8 cellular contexts compared by ENCODE assay signal in the genomic region with DNA sequence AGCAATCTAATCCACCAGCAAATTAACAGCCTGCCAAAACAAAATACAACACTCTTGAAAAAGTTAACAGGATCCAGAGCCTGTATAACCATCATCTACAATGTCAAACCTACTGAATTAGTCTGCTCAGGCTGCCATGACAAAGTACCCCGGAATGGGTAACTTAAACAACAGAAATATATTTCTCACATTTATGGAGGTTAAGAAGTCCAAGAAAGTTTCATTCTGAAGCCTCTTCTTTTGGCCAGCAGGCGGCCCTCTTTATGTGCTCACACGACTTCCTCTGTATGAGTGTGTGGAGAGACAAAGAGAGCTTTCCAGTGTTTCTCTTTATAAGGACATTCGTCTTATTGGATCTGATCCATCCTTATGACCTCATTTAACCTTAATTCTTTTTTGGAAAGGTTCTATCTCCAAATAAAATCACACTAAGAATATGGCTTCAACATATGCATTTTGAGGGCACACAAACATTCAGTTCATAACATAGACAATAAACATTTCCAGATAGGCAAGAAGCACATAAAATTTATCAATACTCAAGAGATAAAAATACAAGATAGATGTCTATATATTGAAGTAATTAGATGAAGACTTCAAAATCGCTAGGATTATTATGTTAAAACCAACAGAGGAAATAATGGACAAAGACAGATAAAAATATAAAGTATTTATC. TPM values are rescaled to one million over a fixed set of nuclear protein-coding genes. Genes with fewer than 3 reads are reported as not detected.
DNase-seq lines count a peak whose midpoint lies in the region; ATAC-seq and TF ChIP-seq lines count a peak whose summit lies in the region.

No MANE protein-coding gene starts in this region.

- H3K9ac ChIP-seq in HCT116 (ENCODE audit: low read length) (no peak overlapping the region), endodermal cell (ENCODE audit: extremely low read depth, low read length, poor library complexity, severe bottlenecking) (no peak overlapping the region)

- peaks cover 1% of the 10 kb centered on the region for H3K9me3 Mint-ChIP-seq in endodermal cell
- no peaks in the 10 kb centered on the region for H3K9me3 Mint-ChIP-seq in effector memory CD8-positive, alpha-beta T cell

- peaks cover 26% of the 10 kb centered on the region; the same call in 1 of the 2 replicates for H3K27me3 ChIP-seq in HCT116 (ENCODE audit: insufficient read depth, low read length)
- H3K27me3 ChIP-seq in PC-9 (ENCODE audit: insufficient read depth, low read depth) = no peaks in the 10 kb centered on the region
- peaks cover 8% of the 10 kb centered on the region for H3K27me3 ChIP-seq in endodermal cell (ENCODE audit: control insufficient read depth, insufficient read depth, low read length, poor library complexity, severe bottlenecking)

- peaks cover 20% of the 10 kb centered on the region for H3K27me3 Mint-ChIP-seq in endodermal cell (ENCODE audit: insufficient read depth)
- H3K27me3 Mint-ChIP-seq in effector memory CD8-positive, alpha-beta T cell = peaks cover 41 to 48% of the 10 kb centered on the region in 2 donors

- H3K27ac Mint-ChIP-seq in endodermal cell = no peak overlapping the region
- no peak overlapping the region for H3K27ac Mint-ChIP-seq in effector memory CD8-positive, alpha-beta T cell

- H3K36me3 Mint-ChIP-seq in endodermal cell (ENCODE audit: low read depth) = no peaks in the 10 kb centered on the region
- H3K36me3 Mint-ChIP-seq in effector memory CD8-positive, alpha-beta T cell (ENCODE audit: insufficient read depth) = no peaks in the 10 kb centered on the region

- TF ChIP-seq RAD21 in HCT116 (IDR thresholded peaks at IDR 0.05; ENCODE audit: low read depth) = peak; percentile 49

- H3F3A ChIP-seq in PC-9 (ENCODE audit: insufficient read depth, low read depth) = no peaks in the 10 kb centered on the region

- BruUV-seq in HCT116 (replicated peaks; lab: Mats Ljungman, UMichigan) (no TSS peak), PC-9 (replicated peaks; lab: Mats Ljungman, UMichigan) (no TSS peak)

- WGBS in endodermal cell (ENCODE audit: insufficient coverage in 1 of 2, insufficient read length in 1 of 2), 2 experiments = 10 to 27% methylated on average over 2 to 4 of the region's 5 CpGs

- no peak overlapping the region for H3K4me3 Mint-ChIP-seq in endodermal cell
- H3K4me3 Mint-ChIP-seq in effector memory CD8-positive, alpha-beta T cell = no peak overlapping the region

- H3K4me1 ChIP-seq in HCT116 (ENCODE audit: control insufficient read depth in 1 of 2, insufficient read depth in 2 of 2, low read length in 2 of 2) = no peaks in the 10 kb centered on the region
- no peaks in the 10 kb centered on the region for H3K4me1 ChIP-seq in PC-9 (replicated peaks; ENCODE audit: insufficient read depth)
- H3K4me1 ChIP-seq in endodermal cell (ENCODE audit: control insufficient read depth, insufficient read depth, low read length) = no peaks in the 10 kb centered on the region

- H3K9me2 ChIP-seq in HCT116 (ENCODE audit: insufficient read depth) (no peaks in the 10 kb centered on the region), PC-9 (ENCODE audit: insufficient read depth) (no peaks in the 10 kb centered on the region)

- H4K20me1 ChIP-seq in HCT116 (ENCODE audit: insufficient read depth) = no peaks in the 10 kb centered on the region
- no peaks in the 10 kb centered on the region for H4K20me1 ChIP-seq in PC-9 (ENCODE audit: insufficient read depth)

- no peak overlapping the region for H2AFZ ChIP-seq in HCT116 (ENCODE audit: low read depth, low read length, poor library complexity, severe bottlenecking)
- H2AFZ ChIP-seq in PC-9 = no peak overlapping the region

- peak; percentile 53 for DNase-seq in NCI-H748 (lab: John Stamatoyannopoulos, UW; ENCODE audit: unreplicated experiment)
- no peak for DNase-seq in NCI-H748 treated with DMSO at 0.1 percent for 48 hours (lab: John Stamatoyannopoulos, UW)
- DNase-seq in HCT116 (ENCODE audit: low read depth, low spot score) = peak; percentile 42
- DNase-seq in PC-9 = peak in 1 of 2 experiments; percentile 25
- DNase-seq in endodermal cell = peak; percentile 81
- peak; percentile 44 for DNase-seq in mucosa of gallbladder (ENCODE audit: low spot score)
- no peak for DNase-seq in effector memory CD8-positive, alpha-beta T cell
- DNase-seq in NCI-H2107 (lab: John Stamatoyannopoulos, UW) = no peak

- ATAC-seq in HCT116 = peak; percentile 81
- ATAC-seq in effector memory CD8-positive, alpha-beta T cell (replicated peaks) = no peak

- H3K4me2 ChIP-seq in HCT116 (ENCODE audit: low read length) = no peak overlapping the region
- H3K4me2 ChIP-seq in PC-9 = no peak overlapping the region

- H3K9me3 ChIP-seq in HCT116 (ENCODE audit: control insufficient read depth in 1 of 2, insufficient read depth in 1 of 2, low read depth in 1 of 2, low read length in 2 of 2) = no peaks in the 10 kb centered on the region
- H3K9me3 ChIP-seq in PC-9 (ENCODE audit: insufficient read depth, low read depth) = no peaks in the 10 kb centered on the region
- no peaks in the 10 kb centered on the region for H3K9me3 ChIP-seq in endodermal cell (ENCODE audit: control insufficient read depth, low read length)

- H3K4me1 Mint-ChIP-seq in endodermal cell = no peaks in the 10 kb centered on the region
- no peaks in the 10 kb centered on the region for H3K4me1 Mint-ChIP-seq in effector memory CD8-positive, alpha-beta T cell (ENCODE audit: low read depth in 2 of 2)

- H3K79me2 ChIP-seq in HCT116 (ENCODE audit: insufficient read depth, low read length) (no peaks in the 10 kb centered on the region), PC-9 (ENCODE audit: low read depth) (no peaks in the 10 kb centered on the region; the same call in 1 of the 2 replicates)

- CTCF ChIA-PET in HCT116 (lab: Charles Lee) = interaction anchor here (0.6 to 1.5 kb wide), 7 partner anchors 14 to 629 kb away, joined by 3 to 6 read pairs (median 3); partner anchors contain the start of genes C12orf60 and WBP11
- CTCF ChIA-PET in PC-9 (lab: Charles Lee) = interaction anchor here (0.6 kb wide), 1 partner anchor 301 kb away, joined by 3 read pairs; no protein-coding TSS in a partner anchor

- H3K27ac ChIP-seq in HCT116 (ENCODE audit: low read depth, low read length) (no peak overlapping the region), PC-9 (no peak overlapping the region), endodermal cell (ENCODE audit: low read depth, low read length) (no peak overlapping the region)

- RAD21 ChIA-PET in HCT116 (lab: Charles Lee; ENCODE audit: low non-redundant PET in 1 of 2, low total read pairs in 2 of 2, uncharacterized antibody in 2 of 2, unreplicated experiment in 2 of 2) = no interaction called here

- H3K36me3 ChIP-seq in HCT116 (ENCODE audit: control insufficient read depth in 1 of 2, insufficient read depth in 2 of 2, low read length in 2 of 2) (no peaks in the 10 kb centered on the region), PC-9 (ENCODE audit: low read depth) (no peaks in the 10 kb centered on the region), endodermal cell (ENCODE audit: control insufficient read depth, insufficient read depth, low read length) (no peaks in the 10 kb centered on the region)

- POLR2A ChIA-PET in HCT116 (lab: Charles Lee) = interaction anchor here (1.0 kb wide), 1 partner anchor 297 kb away, joined by 3 read pairs; no protein-coding TSS in a partner anchor
- POLR2A ChIA-PET in PC-9 (lab: Charles Lee; ENCODE audit: unreplicated experiment) = interaction anchor here (0.7 kb wide), 1 partner anchor 443 kb away, joined by 3 read pairs; no protein-coding TSS in a partner anchor

- TF ChIP-seq CTCF in HCT116 (IDR thresholded peaks at IDR 0.05 in 2 of 3, conservative IDR thresholded peaks at IDR 0.05 in 1 of 3; ENCODE audit: borderline replicate concordance in 1 of 3, insufficient read depth in 1 of 3, low read depth in 2 of 3, low read length in 2 of 3) = peak; percentile 62 to 79 (median 67)
- peak; percentile 61 for TF ChIP-seq CTCF in PC-9 (conservative IDR thresholded peaks at IDR 0.05)
- peak; percentile 100 for TF ChIP-seq CTCF in endodermal cell (conservative IDR thresholded peaks at IDR 0.05)

- H3K4me3 ChIP-seq in HCT116 (replicated peaks in 1 of 2; ENCODE audit: low read depth in 1 of 2, low read length in 2 of 2) = no peak overlapping the region
- H3K4me3 ChIP-seq in PC-9 = no peak overlapping the region
- H3K4me3 ChIP-seq in endodermal cell (ENCODE audit: low read length) = no peak overlapping the region

- intact Hi-C loops in HCT116 (cut with micrococcal nuclease) (loop anchor here (2.0 to 10.0 kb wide), 2 partner anchors 42 to 382 kb away; partner anchors contain the start of gene ART4), PC-9 (cut with micrococcal nuclease; ENCODE audit: unreplicated experiment) (loop anchor here (5.0 to 10.0 kb wide), 2 partner anchors 295 to 412 kb away; partner anchors contain the start of gene SMCO3)

- TF ChIP-seq POLR2A in HCT116 (IDR thresholded peaks at IDR 0.05; ENCODE audit: borderline replicate concordance, extremely low read depth, insufficient read depth, insufficient read length) = no peak

TF ChIP-seq in HCT116, 20 proteins besides CTCF, POLR2A, EP300 and RAD21:
- TF ChIP-seq EZH2phosphoT487 (IDR thresholded peaks at IDR 0.05; ENCODE audit: borderline replicate concordance) (no peak), ZFX (IDR thresholded peaks at IDR 0.05) (no peak)

RNA-seq across cellular contexts. Expression of gene RERG, which starts 5.9 kb away (rescaled TPM):
- not detected for total RNA-seq in HCT116 (2021; ENCODE audit: unreplicated experiment)
- 0.07 and 0.17 TPM in 2 replicates for polyA plus RNA-seq in HCT116 (2012)
- total RNA-seq in PC-9 (2021) = 0.50 and 1.4 TPM in 2 replicates
- 1 to 10 TPM in 1 of 2 donors, under 1 TPM in 1; 0.42 to 1.4 TPM for total RNA-seq in endodermal cell
- 3.1 TPM for polyA plus RNA-seq in endodermal cell (2013, experiment 1 of 2)
- 2.9 TPM for polyA plus RNA-seq in endodermal cell (2013, experiment 2 of 2)
- total RNA-seq in mucosa of gallbladder = 5.9 TPM

Comparison
In these comparisons a context has a peak if more than half of its experiments do, and no peak if none do; other contexts are left out.
1. DNase-seq: peak in NCI-H748 (single experiment), HCT116 (single experiment), endodermal cell (single experiment) and mucosa of gallbladder (single experiment); none in NCI-H748 treated with DMSO at 0.1 percent for 48 hours (single experiment), effector memory CD8-positive, alpha-beta T cell (0 of 3) and NCI-H2107 (single experiment).
2. Peak in every context shown above with its lines, with median percentiles within 50 percentile points of each other: CTCF ChIP-seq.